Comparison of ENCODE assay signal across 1 cellular context in genomic region chr2:174003635-174004310, GRCh38.
TF ChIP-seq lines count a peak whose summit lies in the region.

No MANE protein-coding gene starts in this region.

TF ChIP-seq in HepG2, 621 proteins besides CTCF, POLR2A, EP300 and RAD21 (continued from another document and continues in another):
- TF ChIP-seq REST (IDR thresholded peaks at IDR 0.05; ENCODE audit: borderline replicate concordance in 1 of 2, low read depth in 1 of 2, low read length in 2 of 2) (no peak), ZNF513 (CRISPR knock-in tag; conservative IDR thresholded peaks at IDR 0.05) (no peak), ATF6 (CRISPR knock-in tag; conservative IDR thresholded peaks at IDR 0.05) (no peak), RCOR2 (CRISPR knock-in tag; IDR thresholded peaks at IDR 0.05) (no peak), RFX5 (IDR thresholded peaks at IDR 0.05; ENCODE audit: low read depth, low read length) (no peak), IKZF1 (IDR thresholded peaks at IDR 0.05) (no peak), CCDC6 (CRISPR knock-in tag; IDR thresholded peaks at IDR 0.05) (no peak), HMGXB3 (CRISPR knock-in tag; IDR thresholded peaks at IDR 0.05; ENCODE audit: borderline replicate concordance) (no peak), TBL1XR1 (IDR thresholded peaks at IDR 0.05; ENCODE audit: borderline replicate concordance, low read length, partially characterized antibody) (no peak), IRX3 (CRISPR knock-in tag; IDR thresholded peaks at IDR 0.05; ENCODE audit: borderline replicate concordance, low read depth) (no peak), MED13 (CRISPR knock-in tag; IDR thresholded peaks at IDR 0.05) (no peak), HMG20B (CRISPR knock-in tag; conservative IDR thresholded peaks at IDR 0.05) (no peak), ZC3H13 (CRISPR knock-in tag; IDR thresholded peaks at IDR 0.05) (no peak), ZNF687 (CRISPR knock-in tag; IDR thresholded peaks at IDR 0.05) (peak; percentile 61), ZNF773 (CRISPR knock-in tag; IDR thresholded peaks at IDR 0.05; ENCODE audit: borderline replicate concordance) (no peak), ZNF772 (CRISPR knock-in tag; IDR thresholded peaks at IDR 0.05) (0 out of 2 replicates have a peak, but pooled peaks have one; percentile 53), ZNF501 (CRISPR knock-in tag; IDR thresholded peaks at IDR 0.05) (no peak), GRHL1 (CRISPR knock-in tag; conservative IDR thresholded peaks at IDR 0.05) (no peak), ZNF17 (CRISPR knock-in tag; IDR thresholded peaks at IDR 0.05) (no peak), ZNF512B (CRISPR knock-in tag; IDR thresholded peaks at IDR 0.05; ENCODE audit: borderline replicate concordance) (no peak), ZNF329 (CRISPR knock-in tag; IDR thresholded peaks at IDR 0.05; ENCODE audit: low read depth) (no peak), GPBP1L1 (CRISPR knock-in tag; IDR thresholded peaks at IDR 0.05) (no peak), ZNF44 (CRISPR knock-in tag; IDR thresholded peaks at IDR 0.05) (no peak), U2AF1 (optimal IDR thresholded peaks at IDR 0.05; ENCODE audit: low read depth, low read length) (no peak), SSRP1 (CRISPR knock-in tag; IDR thresholded peaks at IDR 0.05) (no peak)
